ENCODE assay signal across 31 cellular contexts in genomic region chr7:63047546-63047945, GRCh38.
"Had no signal": no experiment of that assay in that cellular context is flagged by ENCODE, and none has a peak within 500 bp of the region (broad histone marks: within the 10 kb centered on the region; RNA-seq: fewer than 3 reads in every experiment).

No MANE protein-coding gene starts in this region.

- H3K27me3 Mint-ChIP-seq: activated B cell treated with CpG ODN at 0.5 μM for 24 hours; activated CD4-positive, alpha-beta memory T cell treated with anti-CD3 and anti-CD28 coated beads for 36 hours; activated CD4-positive, alpha-beta T cell treated with anti-CD3 and anti-CD28 coated beads, Interleukin-2, amount 10 ng/mL, durations not matched to agents 24 days and 14 days; activated CD8-positive, alpha-beta T cell treated with anti-CD3 and anti-CD28 coated beads for 36 hours; activated naive CD4-positive, alpha-beta T cell treated with anti-CD3 and anti-CD28 coated beads, Interleukin-2, amount 10 ng/mL, durations not matched to agents 7 days and 5 days; activated naive CD4-positive, alpha-beta T cell treated with anti-CD3 and anti-CD28 coated beads, Interleukin-2, amount 50 U/mL, for 24 hours; activated naive CD8-positive, alpha-beta T cell; activated naive CD8-positive, alpha-beta T cell treated with anti-CD3 and anti-CD28 coated beads, Interleukin-2, amount 10 ng/mL, durations not matched to agents 7 days and 5 days; activated naive CD8-positive, alpha-beta T cell treated with anti-CD3 and anti-CD28 coated beads, Interleukin-2, amount 50 U/mL, for 24 hours; activated T-helper 17 cell treated with anti-CD3 and anti-CD28 coated beads, Interleukin-2, amount 50 U/mL, for 72 hours; brain had no signal

- DNase-seq: activated B cell treated with CpG ODN at 0.5 μM for 24 hours; activated CD4-positive, alpha-beta memory T cell treated with anti-CD3 and anti-CD28 coated beads for 36 hours; activated CD4-positive, alpha-beta T cell treated with anti-CD3 and anti-CD28 coated beads for 4 hours; activated CD4-positive, alpha-beta T cell treated with anti-CD3 and anti-CD28 coated beads, Interleukin-2, amount 10 ng/mL, durations not matched to agents 24 days and 14 days; activated CD4-positive, alpha-beta T cell treated with anti-CD3 and anti-CD28 coated beads, Interleukin-2, amount 50 U/mL, for 1 hour; activated CD4-positive, alpha-beta T cell treated with anti-CD3 and anti-CD28 coated beads, Interleukin-2, amount 50 U/mL, for 4 hours; activated CD4-positive, CD25-positive, alpha-beta regulatory T cell treated with anti-CD3 and anti-CD28 coated beads, Interleukin-2, amount 50 U/mL, for 72 hours; activated CD8-positive, alpha-beta memory T cell treated with anti-CD3 and anti-CD28 coated beads, Interleukin-2, amount 50 U/mL, for 4 hours; activated CD8-positive, alpha-beta T cell treated with anti-CD3 and anti-CD28 coated beads for 36 hours; activated effector memory CD4-positive, alpha-beta T cell treated with anti-CD3 and anti-CD28 coated beads, Interleukin-2, amount 50 U/mL, for 16 hours; activated naive CD4-positive, alpha-beta T cell treated with anti-CD3 and anti-CD28 coated beads, Interleukin-2, amount 10 ng/mL, durations not matched to agents 7 days and 5 days; activated naive CD4-positive, alpha-beta T cell treated with Interleukin-2 at 50 U/mL for 16 hours; activated naive CD8-positive, alpha-beta T cell treated with anti-CD3 and anti-CD28 coated beads, Interleukin-2, amount 10 ng/mL, durations not matched to agents 7 days and 5 days; activated naive CD8-positive, alpha-beta T cell treated with anti-CD3 and anti-CD28 coated beads, Interleukin-2, amount 50 U/mL, for 24 hours; activated T-cell treated with anti-CD3 and anti-CD28 coated beads for 4 hours; activated T-cell treated with anti-CD3 and anti-CD28 coated beads, Interleukin-2, amount 50 U/mL, for 1 hour; activated T-cell treated with anti-CD3 and anti-CD28 coated beads, Interleukin-2, amount 50 U/mL, for 4 hours; activated T-cell treated with anti-CD3 and anti-CD28 coated beads, Interleukin-2, amount 50 U/mL, for 72 hours; amygdala; anterior cingulate cortex; central memory CD4-positive, alpha-beta T cell; T-helper 1 cell; T-helper 2 cell; T-helper 9 cell had no signal

- H3K4me3 Mint-ChIP-seq: activated B cell treated with CpG ODN at 0.5 μM for 24 hours; activated CD4-positive, alpha-beta memory T cell treated with anti-CD3 and anti-CD28 coated beads for 36 hours; activated CD4-positive, alpha-beta T cell treated with anti-CD3 and anti-CD28 coated beads, Interleukin-2, amount 10 ng/mL, durations not matched to agents 24 days and 14 days; activated CD8-positive, alpha-beta T cell treated with anti-CD3 and anti-CD28 coated beads for 36 hours; activated naive CD4-positive, alpha-beta T cell treated with anti-CD3 and anti-CD28 coated beads, Interleukin-2, amount 10 ng/mL, durations not matched to agents 7 days and 5 days; activated naive CD4-positive, alpha-beta T cell treated with anti-CD3 and anti-CD28 coated beads, Interleukin-2, amount 50 U/mL, for 24 hours; activated naive CD8-positive, alpha-beta T cell; activated naive CD8-positive, alpha-beta T cell treated with anti-CD3 and anti-CD28 coated beads, Interleukin-2, amount 10 ng/mL, durations not matched to agents 7 days and 5 days; activated naive CD8-positive, alpha-beta T cell treated with anti-CD3 and anti-CD28 coated beads, Interleukin-2, amount 50 U/mL, for 24 hours; activated T-cell treated with anti-CD3 and anti-CD28 coated beads, Interleukin-2, amount 50 U/mL, for 4 hours; activated T-cell treated with anti-CD3 and anti-CD28 coated beads, Interleukin-2, amount 50 U/mL, for 72 hours; activated T-helper 1 cell treated with anti-CD3 and anti-CD28 coated beads, Interleukin-12 subunit alpha, Interleukin-12 subunit beta, Interleukin-2, Interleukin-4 antibody, amounts not matched to agents 30 ng/mL and 10 ng/mL and 1 ng/mL, durations not matched to agents 14 hours and 24 hours and 36 hours; activated T-helper 17 cell treated with anti-CD3 and anti-CD28 coated beads, Interleukin-2, amount 50 U/mL, for 72 hours; brain; T-helper 1 cell treated with Interleukin-12 subunit alpha and Interleukin-12 subunit beta and Interleukin-4 antibody, amounts not matched to agents 30 μg/mL and 1 μg/mL, for 36 hours; T-helper 2 cell treated with Interferon-gamma antibody and Interleukin-4, amounts not matched to agents 5 μg/mL and 100 μg/mL, for 36 hours had no signal

- H3K27ac Mint-ChIP-seq: activated B cell treated with CpG ODN at 0.5 μM for 24 hours; activated CD4-positive, alpha-beta memory T cell treated with anti-CD3 and anti-CD28 coated beads for 36 hours; activated CD4-positive, alpha-beta T cell treated with anti-CD3 and anti-CD28 coated beads, Interleukin-2, amount 10 ng/mL, durations not matched to agents 24 days and 14 days; activated CD8-positive, alpha-beta T cell treated with anti-CD3 and anti-CD28 coated beads for 36 hours; activated naive CD4-positive, alpha-beta T cell treated with anti-CD3 and anti-CD28 coated beads, Interleukin-2, amount 10 ng/mL, durations not matched to agents 7 days and 5 days; activated naive CD4-positive, alpha-beta T cell treated with anti-CD3 and anti-CD28 coated beads, Interleukin-2, amount 50 U/mL, for 24 hours; activated naive CD8-positive, alpha-beta T cell; activated naive CD8-positive, alpha-beta T cell treated with anti-CD3 and anti-CD28 coated beads, Interleukin-2, amount 10 ng/mL, durations not matched to agents 7 days and 5 days; activated naive CD8-positive, alpha-beta T cell treated with anti-CD3 and anti-CD28 coated beads, Interleukin-2, amount 50 U/mL, for 24 hours; activated T-cell treated with anti-CD3 and anti-CD28 coated beads, Interleukin-2, amount 50 U/mL, for 72 hours; activated T-helper 1 cell treated with anti-CD3 and anti-CD28 coated beads, Interleukin-12 subunit alpha, Interleukin-12 subunit beta, Interleukin-2, Interleukin-4 antibody, amounts not matched to agents 30 ng/mL and 10 ng/mL and 1 ng/mL, durations not matched to agents 14 hours and 24 hours and 36 hours; activated T-helper 17 cell treated with anti-CD3 and anti-CD28 coated beads, Interleukin-2, amount 50 U/mL, for 72 hours; brain; T-helper 1 cell treated with Interleukin-12 subunit alpha and Interleukin-12 subunit beta and Interleukin-4 antibody, amounts not matched to agents 30 μg/mL and 1 μg/mL, for 36 hours; T-helper 2 cell treated with Interferon-gamma antibody and Interleukin-4, amounts not matched to agents 5 μg/mL and 100 μg/mL, for 36 hours had no signal

- H3K36me3 Mint-ChIP-seq: activated CD4-positive, alpha-beta memory T cell treated with anti-CD3 and anti-CD28 coated beads for 36 hours; activated naive CD4-positive, alpha-beta T cell treated with anti-CD3 and anti-CD28 coated beads, Interleukin-2, amount 10 ng/mL, durations not matched to agents 7 days and 5 days; activated naive CD4-positive, alpha-beta T cell treated with anti-CD3 and anti-CD28 coated beads, Interleukin-2, amount 50 U/mL, for 24 hours; activated naive CD8-positive, alpha-beta T cell treated with anti-CD3 and anti-CD28 coated beads, Interleukin-2, amount 10 ng/mL, durations not matched to agents 7 days and 5 days; brain had no signal

- H3K4me1 Mint-ChIP-seq: activated B cell treated with CpG ODN at 0.5 μM for 24 hours; activated CD4-positive, alpha-beta T cell treated with anti-CD3 and anti-CD28 coated beads, Interleukin-2, amount 10 ng/mL, durations not matched to agents 24 days and 14 days; activated naive CD4-positive, alpha-beta T cell treated with anti-CD3 and anti-CD28 coated beads, Interleukin-2, amount 10 ng/mL, durations not matched to agents 7 days and 5 days; activated naive CD4-positive, alpha-beta T cell treated with anti-CD3 and anti-CD28 coated beads, Interleukin-2, amount 50 U/mL, for 24 hours; activated naive CD8-positive, alpha-beta T cell treated with anti-CD3 and anti-CD28 coated beads, Interleukin-2, amount 10 ng/mL, durations not matched to agents 7 days and 5 days; activated naive CD8-positive, alpha-beta T cell treated with anti-CD3 and anti-CD28 coated beads, Interleukin-2, amount 50 U/mL, for 24 hours; activated T-helper 17 cell treated with anti-CD3 and anti-CD28 coated beads, Interleukin-2, amount 50 U/mL, for 72 hours; brain had no signal

- ATAC-seq: activated CD8-positive, alpha-beta T cell treated with anti-CD3 and anti-CD28 coated beads for 36 hours; activated naive CD8-positive, alpha-beta T cell treated with anti-CD3 and anti-CD28 coated beads, Interleukin-2, amount 50 U/mL, for 24 hours; activated T-cell treated with anti-CD3 and anti-CD28 coated beads, Interleukin-2, amount 50 U/mL, for 4 hours; activated T-cell treated with anti-CD3 and anti-CD28 coated beads, Interleukin-2, amount 50 U/mL, for 72 hours; activated T-helper 17 cell treated with anti-CD3 and anti-CD28 coated beads, Interleukin-2, amount 50 U/mL, for 72 hours had no signal
